ENCODE assay signal across 17 cellular contexts in genomic region chr16:48008011-48008410, GRCh38.
A peak's percentile ranks its signal among the peaks of the same experiment; 100 is the strongest.
DNase-seq lines count a peak whose midpoint lies in the region; ATAC-seq, FAIRE-seq and TF ChIP-seq lines count a peak whose summit lies in the region.
"Had no signal": no experiment of that assay in that cellular context is flagged by ENCODE, and none has a peak within 500 bp of the region (broad histone marks: within the 10 kb centered on the region; RNA-seq: fewer than 3 reads in every experiment).

No MANE protein-coding gene starts in this region.

- no peaks in the 10 kb centered on the region for H3K36me3 Mint-ChIP-seq in GM23338 (ENCODE audit: low read depth)
- H3K36me3 Mint-ChIP-seq: CD8-positive, alpha-beta T cell had no signal

- in situ Hi-C loops in KBM-7 (cut with MboI; ENCODE audit: low pct_unique_long_range_greater_than_20kb, low sequenced_read_pairs), result no loop called here

- DNase-seq in GM23338 (ENCODE audit: low spot score), result no peak
- DNase-seq in bronchial epithelial cell (ENCODE audit: low read depth), result no peak
- DNase-seq in kidney tubule cell (ENCODE audit: low spot score), result peak; percentile 64
- DNase-seq in KBM-7, result no peak
- no peak for DNase-seq in suprapubic skin (ENCODE audit: low spot score in 2 of 2)
- DNase-seq: CD8-positive, alpha-beta T cell; DMS 273 treated with DMSO at 0.1 percent for 48 hours; DMS53; DND-41; EL had no signal

- peaks cover 2% of the 10 kb centered on the region; the same call in 2 of the 3 replicates for H3K9me3 Mint-ChIP-seq in GM23338
- H3K9me3 Mint-ChIP-seq: CD8-positive, alpha-beta T cell had no signal

- H3K27ac ChIP-seq in GM23338 (ENCODE audit: low read depth), result no peak overlapping the region
- H3K27ac ChIP-seq in suprapubic skin, result no peak overlapping the region
- H3K27ac ChIP-seq: BLaER1 treated with 17β-estradiol and CSF1 and Interleukin-3, amounts not matched to agents 10 nM and 100 nM had no signal

- no peak for TF ChIP-seq EP300 in suprapubic skin (IDR thresholded peaks at IDR 0.05)

- H3K4me2 ChIP-seq in GM23338, result no peak overlapping the region
- H3K4me2 ChIP-seq: BLaER1 treated with 17β-estradiol and CSF1 and Interleukin-3, amounts not matched to agents 10 nM and 100 nM had no signal

- no peaks in the 10 kb centered on the region for H3K36me3 ChIP-seq in GM23338 (ENCODE audit: insufficient read depth)
- no peaks in the 10 kb centered on the region for H3K36me3 ChIP-seq in bronchial epithelial cell (ENCODE audit: control insufficient read depth, insufficient read depth, low read length)
- H3K36me3 ChIP-seq in suprapubic skin, result no peaks in the 10 kb centered on the region
- H3K36me3 ChIP-seq: BLaER1 treated with 17β-estradiol and CSF1 and Interleukin-3, amounts not matched to agents 10 nM and 100 nM; HAP-1 had no signal

- 84% methylated on average over 6 of the region's 6 CpGs for WGBS in suprapubic skin

- peak overlapping the region; percentile 25; the same call in 1 of the 2 replicates for H3K27ac Mint-ChIP-seq in GM23338
- H3K27ac Mint-ChIP-seq: B cell; CD8-positive, alpha-beta T cell had no signal

- H3K4me3 ChIP-seq in GM23338 (no peak overlapping the region), bronchial epithelial cell (ENCODE audit: low read depth, low read length) (no peak overlapping the region), suprapubic skin (no peak overlapping the region)
- H3K4me3 ChIP-seq: BLaER1 treated with 17β-estradiol and CSF1 and Interleukin-3, amounts not matched to agents 10 nM and 100 nM; HAP-1 had no signal

- peaks cover 8% of the 10 kb centered on the region; the same call in 2 of the 3 replicates for H3K4me1 Mint-ChIP-seq in GM23338

- H3K9me2 ChIP-seq in GM23338 (ENCODE audit: insufficient read depth), result no peaks in the 10 kb centered on the region

- peak overlapping the region; percentile 63; the same call in 1 of the 2 replicates for H2AFZ ChIP-seq in GM23338

- no peaks in the 10 kb centered on the region for H3F3A ChIP-seq in GM23338 (replicated peaks; ENCODE audit: low read depth)

- ATAC-seq in GM23338 (no peak), GM18505 (IDR thresholded peaks at IDR 0.05; ENCODE audit: unreplicated experiment) (no peak)
- ATAC-seq: CD8-positive, alpha-beta T cell had no signal

- no peak for TF ChIP-seq CTCF in GM23338 (conservative IDR thresholded peaks at IDR 0.05; ENCODE audit: low read depth in 2 of 2)
- no peak for TF ChIP-seq CTCF in bronchial epithelial cell (IDR thresholded peaks at IDR 0.05; ENCODE audit: insufficient read depth, low read length, severe bottlenecking)
- no peak for TF ChIP-seq CTCF in suprapubic skin (IDR thresholded peaks at IDR 0.05)

- no peak for TF ChIP-seq POLR2A in GM18505 (IDR thresholded peaks at IDR 0.05; ENCODE audit: borderline replicate concordance, extremely low read depth, insufficient read depth, insufficient read length)
- no peak for TF ChIP-seq POLR2A in suprapubic skin (IDR thresholded peaks at IDR 0.05)

- H3K27me3 ChIP-seq in GM23338 (ENCODE audit: insufficient read depth) (no peaks in the 10 kb centered on the region), bronchial epithelial cell (ENCODE audit: control insufficient read depth, insufficient read depth, low read length) (no peaks in the 10 kb centered on the region), suprapubic skin (no peaks in the 10 kb centered on the region)
- H3K27me3 ChIP-seq: BLaER1 treated with 17β-estradiol and CSF1 and Interleukin-3, amounts not matched to agents 10 nM and 100 nM had no signal

- H4K20me1 ChIP-seq in GM23338 (replicated peaks; ENCODE audit: insufficient read depth), result no peaks in the 10 kb centered on the region

- H3K9me3 ChIP-seq in suprapubic skin, result no peaks in the 10 kb centered on the region
- H3K9me3 ChIP-seq: HAP-1 had no signal

- H3K4me1 ChIP-seq in GM23338 (ENCODE audit: insufficient read depth), result 0 out of 2 replicates have a peak, but pooled peaks cover 4% of the 10 kb centered on the region
- no peaks in the 10 kb centered on the region for H3K4me1 ChIP-seq in suprapubic skin
- H3K4me1 ChIP-seq: HAP-1 had no signal

- peaks cover 6% of the 10 kb centered on the region for H3K27me3 Mint-ChIP-seq in GM23338 (ENCODE audit: insufficient read depth, low read depth, poor library complexity)

- H3K79me2 ChIP-seq in GM23338 (replicated peaks; ENCODE audit: insufficient read depth), result no peaks in the 10 kb centered on the region

- H3K4me3 Mint-ChIP-seq in GM23338, result no peak overlapping the region
- H3K4me3 Mint-ChIP-seq: B cell; CD8-positive, alpha-beta T cell had no signal

- FAIRE-seq in bronchial epithelial cell (lab: Jason Lieb, UNC), result peak; percentile 88
- FAIRE-seq: GM12891, GM18507, H1 had no signal

TF ChIP-seq in GM23338, 12 proteins besides CTCF, POLR2A, EP300 and RAD21:
- TF ChIP-seq, protein P1, sequence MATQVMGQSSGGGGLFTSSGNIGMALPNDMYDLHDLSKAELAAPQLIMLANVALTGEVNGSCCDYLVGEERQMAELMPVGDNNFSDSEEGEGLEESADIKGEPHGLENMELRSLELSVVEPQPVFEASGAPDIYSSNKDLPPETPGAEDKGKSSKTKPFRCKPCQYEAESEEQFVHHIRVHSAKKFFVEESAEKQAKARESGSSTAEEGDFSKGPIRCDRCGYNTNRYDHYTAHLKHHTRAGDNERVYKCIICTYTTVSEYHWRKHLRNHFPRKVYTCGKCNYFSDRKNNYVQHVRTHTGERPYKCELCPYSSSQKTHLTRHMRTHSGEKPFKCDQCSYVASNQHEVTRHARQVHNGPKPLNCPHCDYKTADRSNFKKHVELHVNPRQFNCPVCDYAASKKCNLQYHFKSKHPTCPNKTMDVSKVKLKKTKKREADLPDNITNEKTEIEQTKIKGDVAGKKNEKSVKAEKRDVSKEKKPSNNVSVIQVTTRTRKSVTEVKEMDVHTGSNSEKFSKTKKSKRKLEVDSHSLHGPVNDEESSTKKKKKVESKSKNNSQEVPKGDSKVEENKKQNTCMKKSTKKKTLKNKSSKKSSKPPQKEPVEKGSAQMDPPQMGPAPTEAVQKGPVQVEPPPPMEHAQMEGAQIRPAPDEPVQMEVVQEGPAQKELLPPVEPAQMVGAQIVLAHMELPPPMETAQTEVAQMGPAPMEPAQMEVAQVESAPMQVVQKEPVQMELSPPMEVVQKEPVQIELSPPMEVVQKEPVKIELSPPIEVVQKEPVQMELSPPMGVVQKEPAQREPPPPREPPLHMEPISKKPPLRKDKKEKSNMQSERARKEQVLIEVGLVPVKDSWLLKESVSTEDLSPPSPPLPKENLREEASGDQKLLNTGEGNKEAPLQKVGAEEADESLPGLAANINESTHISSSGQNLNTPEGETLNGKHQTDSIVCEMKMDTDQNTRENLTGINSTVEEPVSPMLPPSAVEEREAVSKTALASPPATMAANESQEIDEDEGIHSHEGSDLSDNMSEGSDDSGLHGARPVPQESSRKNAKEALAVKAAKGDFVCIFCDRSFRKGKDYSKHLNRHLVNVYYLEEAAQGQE (IDR thresholded peaks at IDR 0.05; ENCODE audit: unreplicated experiment), result no peak
- TF ChIP-seq CREB1 (CRISPR knock-in tag; IDR thresholded peaks at IDR 0.05; ENCODE audit: low read depth) (no peak), JUNB (IDR thresholded peaks at IDR 0.05; ENCODE audit: unreplicated experiment) (no peak), EZH2 (IDR thresholded peaks at IDR 0.05; ENCODE audit: low read depth, unreplicated experiment) (no peak), POLR2AphosphoS5 (IDR thresholded peaks at IDR 0.05; ENCODE audit: low read depth) (no peak), EZH2phosphoT487 (IDR thresholded peaks at IDR 0.05; ENCODE audit: unreplicated experiment) (no peak), ZNF114 (CRISPR knock-in tag; IDR thresholded peaks at IDR 0.05) (no peak), STAT1 (IDR thresholded peaks at IDR 0.05; ENCODE audit: unreplicated experiment) (no peak)
